1 cellular context compared by ENCODE assay signal in genomic region chr19:40690699-40691420, GRCh38.
TF ChIP-seq lines count a peak whose summit lies in the region.

No MANE protein-coding gene starts in this region.

TF ChIP-seq in HCT116, 20 proteins besides CTCF, POLR2A, EP300 and RAD21 (continued from another document):
- no peak for TF ChIP-seq YY1 (IDR thresholded peaks at IDR 0.05; ENCODE audit: extremely low read depth, insufficient replicate concordance, low read depth, low read length)
- peak; percentile 48; the same call in 1 of the 2 replicates for TF ChIP-seq SP1 (IDR thresholded peaks at IDR 0.05; ENCODE audit: low read depth)
- TF ChIP-seq FOSL1 (IDR thresholded peaks at IDR 0.05; ENCODE audit: low read depth) = no peak
TF ChIP-seq in HCT116: peak in this region for 4.
